ENCODE assay signal across 8 cellular contexts in genomic region chr1:212608956-212609700, GRCh38. TPM values are rescaled to one million over a fixed set of nuclear protein-coding genes. Genes with fewer than 3 reads are reported as not detected.
DNase-seq lines count a peak whose midpoint lies in the region; ATAC-seq and TF ChIP-seq lines count a peak whose summit lies in the region.

No MANE protein-coding gene starts in this region.

- DNase-seq in AG09309 (ENCODE audit: low read depth) (no peak), RWPE1 (ENCODE audit: low spot score) (peak; percentile 33), adrenal gland (peak; percentile 46 to 67 (median 60)), right cardiac atrium (peak; percentile 62 to 83 (median 81)), putamen (ENCODE audit: low spot score) (peak; percentile 30), NCI-H187 treated with DMSO at 0.1 percent for 48 hours (lab: John Stamatoyannopoulos, UW) (no peak)

- 0 to 1% (median 1%) methylated on average over 36 to 76 of the region's 76 CpGs for WGBS in adrenal gland, 4 donors
- WGBS in right cardiac atrium, result under 1% methylated on average over 75 of the region's 76 CpGs

- no peaks in the 10 kb centered on the region for H3K36me3 ChIP-seq in adrenal gland (replicated peaks in 1 of 2)

- peak overlapping the region; percentile 91 for H3K27ac ChIP-seq in RWPE1
- peak overlapping the region; percentile 55 to 98 (median 92) for H3K27ac ChIP-seq in adrenal gland
- peak overlapping the region; percentile 95 for H3K27ac ChIP-seq in right cardiac atrium (ENCODE audit: low read length)

- intact Hi-C loops in adrenal gland (cut with DNase I) (loop anchor here in 1 of 2 donors (5.0 kb wide), 1 partner anchor 47 kb away; no protein-coding TSS in a partner anchor), right cardiac atrium (cut with DNase I) (loop anchor here in 1 of 4 donors (10.0 kb wide), 2 partner anchors 54 to 134 kb away; no protein-coding TSS in a partner anchor)

- peaks cover 14 to 31% of the 10 kb centered on the region in 2 donors for H3K4me1 ChIP-seq in adrenal gland (replicated peaks in 1 of 2)
- peaks cover 6% of the 10 kb centered on the region for H3K4me1 ChIP-seq in right cardiac atrium (ENCODE audit: control insufficient read depth, insufficient read depth, low read length)

- peak; percentile 56 for TF ChIP-seq CTCF in AG09309 (IDR thresholded peaks at IDR 0.05; ENCODE audit: control insufficient read depth, insufficient read depth, low read depth, low read length, missing control alignments)
- peak; percentile 58 for TF ChIP-seq CTCF in RWPE1 (conservative IDR thresholded peaks at IDR 0.05; ENCODE audit: low read depth)
- TF ChIP-seq CTCF in adrenal gland (IDR thresholded peaks at IDR 0.05), result peak in 4 of 6 experiments; percentile 2 to 47 (median 36)

- POLR2A ChIA-PET in RWPE1 (lab: Yijun Ruan, JAX; ENCODE audit: low non-redundant PET), result interaction anchor here (0.7 to 1.0 kb wide), 2 partner anchors 114 to 124 kb away, joined by 3 read pairs; no protein-coding TSS in a partner anchor

- H3K4me3 ChIP-seq in AG09309 (ENCODE audit: control insufficient read depth, low read depth, low read length) (peak overlapping the region; percentile 92), adrenal gland (peak overlapping the region; percentile 7 to 68 (median 34)), right cardiac atrium (ENCODE audit: low read length) (peak overlapping the region; percentile 91)

- TF ChIP-seq POLR2A in adrenal gland (IDR thresholded peaks at IDR 0.05), result no peak

- H3K9me3 ChIP-seq in adrenal gland (replicated peaks in 1 of 3), result no peaks in the 10 kb centered on the region
- H3K9me3 ChIP-seq in right cardiac atrium (ENCODE audit: control insufficient read depth, low read length), result no peaks in the 10 kb centered on the region

- CTCF ChIA-PET in RWPE1 (lab: Yijun Ruan, JAX), result interaction anchor here (0.6 to 1.9 kb wide), 6 partner anchors 35 to 359 kb away, joined by 3 to 17 read pairs (median 3); no protein-coding TSS in a partner anchor

- H3K27me3 ChIP-seq in adrenal gland (peaks cover 16% of the 10 kb centered on the region), right cardiac atrium (ENCODE audit: control insufficient read depth, insufficient read depth) (no peaks in the 10 kb centered on the region)

- ATAC-seq in GM18870 (IDR thresholded peaks at IDR 0.05; ENCODE audit: unreplicated experiment) (peak; percentile 4), HG03354 (IDR thresholded peaks at IDR 0.05; ENCODE audit: poor library complexity, severe bottlenecking, unreplicated experiment) (peak; percentile 23), right cardiac atrium (peak; percentile 30 to 47)

RNA-seq across cellular contexts. Expression of gene ATF3, which starts 0.6 kb away (rescaled TPM):
- total RNA-seq in adrenal gland, result 10 to 100 TPM in 3 of 8 donors, 1 to 10 TPM in 5; 3.6 to 13.4 (median 8.1) TPM
- polyA plus RNA-seq in adrenal gland, result 10 to 100 TPM; 13.4 to 19.7 (median 14.5) TPM
- total RNA-seq in right cardiac atrium, result 10 to 100 TPM in 1 of 4 donors, 1 to 10 TPM in 3; 6.9 to 24.4 (median 7.9) TPM
- 195 TPM for polyA plus RNA-seq in right cardiac atrium

Comparison
In these comparisons a context has a peak if more than half of its experiments do, and no peak if none do; other contexts are left out.
1. DNase-seq: peak in RWPE1 (single experiment), adrenal gland (7 of 7), right cardiac atrium (3 of 3) and putamen (single experiment); none in AG09309 (single experiment) and NCI-H187 treated with DMSO at 0.1 percent for 48 hours (single experiment).
2. H3K4me3 ChIP-seq: peak in every context shown above with its lines; median percentile 92 in AG09309; 91 in right cardiac atrium; 34 in adrenal gland.
3. Peak in every context shown above with its lines, with median percentiles within 50 percentile points of each other: CTCF ChIP-seq, ATAC-seq and H3K27ac ChIP-seq.